21 cellular contexts compared by ENCODE assay signal in genomic region chr4:52945499-52945898, GRCh38.
"Had no signal": no experiment of that assay in that cellular context is flagged by ENCODE, and none has a peak within 500 bp of the region (broad histone marks: within the 10 kb centered on the region; RNA-seq: fewer than 3 reads in every experiment).

No MANE protein-coding gene starts in this region.

- H3K27ac ChIP-seq: colonic mucosa, esophagus squamous epithelium, foreskin keratinocyte, tibial nerve, upper lobe of right lung, vagina had no signal

- H3K27ac Mint-ChIP-seq: naive thymus-derived CD4-positive, alpha-beta T cell; stimulated activated memory B cell treated with anti-CD40 and anti-IgM and Interleukin-4, amounts not matched to agents 10 μg/mL and 1 μg/mL and 100 μg/mL, for 72 hours; stimulated activated naive CD8-positive, alpha-beta T cell treated with anti-CD3 and anti-CD28 coated beads, Interleukin-15, Interleukin-2, amounts not matched to agents 100 ng/mL and 50 ng/mL, for 24 hours had no signal

- FAIRE-seq: small intestine had no signal

- ATAC-seq: foreskin keratinocyte; left ventricle myocardium superior; naive thymus-derived CD4-positive, alpha-beta T cell; stimulated activated memory B cell treated with anti-CD40 and anti-IgM and Interleukin-4, amounts not matched to agents 10 μg/mL and 1 μg/mL and 100 μg/mL, for 72 hours; upper lobe of right lung had no signal

- H3K27me3 ChIP-seq: colonic mucosa, esophagus squamous epithelium, foreskin keratinocyte, tibial nerve, upper lobe of right lung, vagina had no signal

- H3K4me1 ChIP-seq: colonic mucosa, esophagus squamous epithelium, foreskin keratinocyte, tibial nerve, upper lobe of right lung, vagina had no signal

- H3K9me3 ChIP-seq: colonic mucosa, esophagus squamous epithelium, tibial nerve, upper lobe of right lung, vagina had no signal

- H3K4me3 Mint-ChIP-seq: naive thymus-derived CD4-positive, alpha-beta T cell; neural crest cell; stimulated activated memory B cell treated with anti-CD40 and anti-IgM and Interleukin-4, amounts not matched to agents 10 μg/mL and 1 μg/mL and 100 μg/mL, for 72 hours; stimulated activated naive CD8-positive, alpha-beta T cell treated with anti-CD3 and anti-CD28 coated beads, Interleukin-15, Interleukin-2, amounts not matched to agents 100 ng/mL and 50 ng/mL, for 24 hours had no signal

- H3K4me1 Mint-ChIP-seq: naive thymus-derived CD4-positive, alpha-beta T cell; stimulated activated memory B cell treated with anti-CD40 and anti-IgM and Interleukin-4, amounts not matched to agents 10 μg/mL and 1 μg/mL and 100 μg/mL, for 72 hours had no signal

- H3K27me3 Mint-ChIP-seq: naive thymus-derived CD4-positive, alpha-beta T cell; stimulated activated memory B cell treated with anti-CD40 and anti-IgM and Interleukin-4, amounts not matched to agents 10 μg/mL and 1 μg/mL and 100 μg/mL, for 72 hours; stimulated activated naive CD8-positive, alpha-beta T cell treated with anti-CD3 and anti-CD28 coated beads, Interleukin-15, Interleukin-2, amounts not matched to agents 100 ng/mL and 50 ng/mL, for 24 hours had no signal

- H3K9me3 Mint-ChIP-seq: naive thymus-derived CD4-positive, alpha-beta T cell; stimulated activated memory B cell treated with anti-CD40 and anti-IgM and Interleukin-4, amounts not matched to agents 10 μg/mL and 1 μg/mL and 100 μg/mL, for 72 hours; stimulated activated naive CD8-positive, alpha-beta T cell treated with anti-CD3 and anti-CD28 coated beads, Interleukin-15, Interleukin-2, amounts not matched to agents 100 ng/mL and 50 ng/mL, for 24 hours had no signal

- H3K4me3 ChIP-seq: colonic mucosa, esophagus squamous epithelium, lung, tibial nerve, upper lobe of right lung, vagina had no signal

- DNase-seq: cerebellar nuclear complex; colonic mucosa; dermis blood vessel endothelial cell; esophagus squamous epithelium; foreskin keratinocyte; head of caudate nucleus; hypothalamus; kidney glomerular epithelial cell; left ventricle myocardium superior; mesenchymal stem cell; naive thymus-derived CD4-positive, alpha-beta T cell; posterior cingulate gyrus; small intestine; stimulated activated CD4-positive, alpha-beta T cell treated with anti-CD3 and anti-CD28 coated beads, Interleukin-4, amount 100 ng/mL, for 1 hour; upper lobe of right lung had no signal

- H3K36me3 ChIP-seq: colonic mucosa, esophagus squamous epithelium, upper lobe of right lung, vagina had no signal
